In the genomic region with DNA sequence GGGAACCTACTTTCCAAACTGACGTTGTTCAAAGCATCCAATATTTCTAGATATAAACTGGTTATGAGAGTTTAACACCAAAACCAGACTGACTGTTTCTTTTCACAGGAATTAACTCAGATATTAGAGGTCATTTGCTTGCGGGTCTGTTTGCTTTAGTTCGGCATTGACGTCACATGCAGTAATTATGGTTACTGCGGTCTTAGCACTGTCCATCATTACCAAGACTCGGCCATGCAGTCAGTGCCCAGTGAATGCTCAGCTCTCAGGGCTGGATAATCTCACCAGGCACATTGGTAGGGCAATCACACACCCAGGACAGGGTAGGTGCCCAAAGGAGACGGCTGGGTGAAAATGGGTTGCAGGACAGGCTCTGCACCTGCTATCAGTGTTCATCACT, we compare ENCODE assay signal across 1 cellular context.
TF ChIP-seq lines count a peak whose summit lies in the region.

No MANE protein-coding gene starts in this region.

TF ChIP-seq in GM23338, 12 proteins besides CTCF, POLR2A, EP300 and RAD21 (continued from another document):
- TF ChIP-seq, protein P1, sequence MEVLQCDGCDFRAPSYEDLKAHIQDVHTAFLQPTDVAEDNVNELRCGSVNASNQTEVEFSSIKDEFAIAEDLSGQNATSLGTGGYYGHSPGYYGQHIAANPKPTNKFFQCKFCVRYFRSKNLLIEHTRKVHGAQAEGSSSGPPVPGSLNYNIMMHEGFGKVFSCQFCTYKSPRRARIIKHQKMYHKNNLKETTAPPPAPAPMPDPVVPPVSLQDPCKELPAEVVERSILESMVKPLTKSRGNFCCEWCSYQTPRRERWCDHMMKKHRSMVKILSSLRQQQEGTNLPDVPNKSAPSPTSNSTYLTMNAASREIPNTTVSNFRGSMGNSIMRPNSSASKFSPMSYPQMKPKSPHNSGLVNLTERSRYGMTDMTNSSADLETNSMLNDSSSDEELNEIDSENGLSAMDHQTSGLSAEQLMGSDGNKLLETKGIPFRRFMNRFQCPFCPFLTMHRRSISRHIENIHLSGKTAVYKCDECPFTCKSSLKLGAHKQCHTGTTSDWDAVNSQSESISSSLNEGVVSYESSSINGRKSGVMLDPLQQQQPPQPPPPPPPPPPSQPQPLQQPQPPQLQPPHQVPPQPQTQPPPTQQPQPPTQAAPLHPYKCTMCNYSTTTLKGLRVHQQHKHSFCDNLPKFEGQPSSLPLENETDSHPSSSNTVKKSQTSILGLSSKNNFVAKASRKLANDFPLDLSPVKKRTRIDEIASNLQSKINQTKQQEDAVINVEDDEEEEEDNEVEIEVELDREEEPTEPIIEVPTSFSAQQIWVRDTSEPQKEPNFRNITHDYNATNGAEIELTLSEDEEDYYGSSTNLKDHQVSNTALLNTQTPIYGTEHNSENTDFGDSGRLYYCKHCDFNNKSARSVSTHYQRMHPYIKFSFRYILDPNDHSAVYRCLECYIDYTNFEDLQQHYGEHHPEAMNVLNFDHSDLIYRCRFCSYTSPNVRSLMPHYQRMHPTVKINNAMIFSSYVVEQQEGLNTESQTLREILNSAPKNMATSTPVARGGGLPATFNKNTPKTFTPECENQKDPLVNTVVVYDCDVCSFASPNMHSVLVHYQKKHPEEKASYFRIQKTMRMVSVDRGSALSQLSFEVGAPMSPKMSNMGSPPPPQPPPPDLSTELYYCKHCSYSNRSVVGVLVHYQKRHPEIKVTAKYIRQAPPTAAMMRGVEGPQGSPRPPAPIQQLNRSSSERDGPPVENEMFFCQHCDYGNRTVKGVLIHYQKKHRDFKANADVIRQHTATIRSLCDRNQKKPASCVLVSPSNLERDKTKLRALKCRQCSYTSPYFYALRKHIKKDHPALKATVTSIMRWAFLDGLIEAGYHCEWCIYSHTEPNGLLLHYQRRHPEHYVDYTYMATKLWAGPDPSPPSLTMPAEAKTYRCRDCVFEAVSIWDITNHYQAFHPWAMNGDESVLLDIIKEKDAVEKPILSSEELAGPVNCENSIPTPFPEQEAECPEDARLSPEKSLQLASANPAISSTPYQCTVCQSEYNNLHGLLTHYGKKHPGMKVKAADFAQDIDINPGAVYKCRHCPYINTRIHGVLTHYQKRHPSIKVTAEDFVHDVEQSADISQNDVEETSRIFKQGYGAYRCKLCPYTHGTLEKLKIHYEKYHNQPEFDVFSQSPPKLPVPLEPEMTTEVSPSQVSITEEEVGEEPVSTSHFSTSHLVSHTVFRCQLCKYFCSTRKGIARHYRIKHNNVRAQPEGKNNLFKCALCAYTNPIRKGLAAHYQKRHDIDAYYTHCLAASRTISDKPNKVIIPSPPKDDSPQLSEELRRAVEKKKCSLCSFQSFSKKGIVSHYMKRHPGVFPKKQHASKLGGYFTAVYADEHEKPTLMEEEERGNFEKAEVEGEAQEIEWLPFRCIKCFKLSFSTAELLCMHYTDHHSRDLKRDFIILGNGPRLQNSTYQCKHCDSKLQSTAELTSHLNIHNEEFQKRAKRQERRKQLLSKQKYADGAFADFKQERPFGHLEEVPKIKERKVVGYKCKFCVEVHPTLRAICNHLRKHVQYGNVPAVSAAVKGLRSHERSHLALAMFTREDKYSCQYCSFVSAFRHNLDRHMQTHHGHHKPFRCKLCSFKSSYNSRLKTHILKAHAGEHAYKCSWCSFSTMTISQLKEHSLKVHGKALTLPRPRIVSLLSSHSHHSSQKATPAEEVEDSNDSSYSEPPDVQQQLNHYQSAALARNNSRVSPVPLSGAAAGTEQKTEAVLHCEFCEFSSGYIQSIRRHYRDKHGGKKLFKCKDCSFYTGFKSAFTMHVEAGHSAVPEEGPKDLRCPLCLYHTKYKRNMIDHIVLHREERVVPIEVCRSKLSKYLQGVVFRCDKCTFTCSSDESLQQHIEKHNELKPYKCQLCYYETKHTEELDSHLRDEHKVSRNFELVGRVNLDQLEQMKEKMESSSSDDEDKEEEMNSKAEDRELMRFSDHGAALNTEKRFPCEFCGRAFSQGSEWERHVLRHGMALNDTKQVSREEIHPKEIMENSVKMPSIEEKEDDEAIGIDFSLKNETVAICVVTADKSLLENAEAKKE (CRISPR knock-in tag; IDR thresholded peaks at IDR 0.05): no peak
- no peak for TF ChIP-seq EZH2phosphoT487 (IDR thresholded peaks at IDR 0.05; ENCODE audit: unreplicated experiment)
- TF ChIP-seq JUNB (IDR thresholded peaks at IDR 0.05; ENCODE audit: unreplicated experiment): no peak
- TF ChIP-seq STAT1 (IDR thresholded peaks at IDR 0.05; ENCODE audit: unreplicated experiment): no peak
- TF ChIP-seq POLR2AphosphoS5 (IDR thresholded peaks at IDR 0.05; ENCODE audit: low read depth): no peak
- no peak for TF ChIP-seq CREB1 (CRISPR knock-in tag; IDR thresholded peaks at IDR 0.05; ENCODE audit: low read depth)
- no peak for TF ChIP-seq ZNF331 (CRISPR knock-in tag; IDR thresholded peaks at IDR 0.05; ENCODE audit: low read depth)
- no peak for TF ChIP-seq NANOG (IDR thresholded peaks at IDR 0.05; ENCODE audit: borderline replicate concordance)
TF ChIP-seq in GM23338: peak in this region for 0.
